In the genomic region with DNA sequence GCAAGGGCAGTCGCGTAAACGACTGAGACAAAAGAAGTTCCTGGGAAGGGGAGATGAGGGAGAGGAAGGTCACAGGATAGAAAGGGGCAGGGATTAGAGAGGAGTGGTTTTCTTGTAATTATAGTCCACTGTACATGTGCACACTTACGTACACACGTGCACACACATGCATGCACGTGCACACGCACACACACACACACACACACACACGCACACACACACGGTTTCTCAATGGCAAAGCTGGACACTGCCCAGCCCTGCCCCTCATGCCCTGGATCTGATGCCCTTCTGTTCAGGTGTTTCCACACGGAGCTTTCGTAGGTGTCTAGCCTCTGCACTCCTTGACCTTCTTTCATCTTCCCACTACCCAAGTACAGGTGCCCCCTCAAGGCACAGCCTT, we compare ENCODE assay signal across 17 cellular contexts. TPM values are rescaled to one million over a fixed set of nuclear protein-coding genes. Genes with fewer than 3 reads are reported as not detected.
DNase-seq lines count a peak whose midpoint lies in the region; TF ChIP-seq lines count a peak whose summit lies in the region.
"Had no signal": no experiment of that assay in that cellular context is flagged by ENCODE, and none has a peak within 500 bp of the region (broad histone marks: within the 10 kb centered on the region; RNA-seq: fewer than 3 reads in every experiment).

No MANE protein-coding gene starts in this region.

- H3K79me2 ChIP-seq in Karpas-422 (ENCODE audit: low read length): no peaks in the 10 kb centered on the region

- H3K4me3 Mint-ChIP-seq in dendritic cell treated with granulocyte-macrophage colony-stimulating factor and Interleukin-4, amounts not matched to agents 40 ng/mL and 50 ng/mL, for 4 days: no peak overlapping the region
- H3K4me3 Mint-ChIP-seq: CD4-positive, alpha-beta memory T cell; GM23338 had no signal

- H3K27ac ChIP-seq in HEK293 (ENCODE audit: extremely low read depth, low read depth, low read length) (no peak overlapping the region), Karpas-422 (ENCODE audit: low read length) (no peak overlapping the region)
- H3K27ac ChIP-seq: C4-2B had no signal

- POLR2A ChIA-PET in HEK293 (lab: Yijun Ruan, JAX): no interaction called here

- H3K36me3 Mint-ChIP-seq in dendritic cell treated with granulocyte-macrophage colony-stimulating factor and Interleukin-4, amounts not matched to agents 40 ng/mL and 50 ng/mL, for 4 days (ENCODE audit: low read depth): peaks cover 36% of the 10 kb centered on the region

- no peak overlapping the region for H3K4me2 ChIP-seq in Karpas-422 (ENCODE audit: low read depth, low read length, poor library complexity, severe bottlenecking)
- H3K4me2 ChIP-seq: GM23338 had no signal

- peaks cover 4% of the 10 kb centered on the region for H3K27me3 Mint-ChIP-seq in dendritic cell treated with granulocyte-macrophage colony-stimulating factor and Interleukin-4, amounts not matched to agents 40 ng/mL and 50 ng/mL, for 4 days

- no peak for TF ChIP-seq CTCF in HEK293 (tag by site-specific recombination; IDR thresholded peaks at IDR 0.05)

- H3K36me3 ChIP-seq in HEK293 (ENCODE audit: control insufficient read depth in 2 of 2, insufficient read depth in 1 of 2, low read length in 2 of 2): no peaks in the 10 kb centered on the region
- no peaks in the 10 kb centered on the region for H3K36me3 ChIP-seq in Karpas-422 (ENCODE audit: insufficient read depth, low read length)

- DNase-seq in islet precursor cell (peak; percentile 17), HCEC 1CT (no peak), DMS53 treated with DMSO at 0.1 percent for 48 hours (lab: John Stamatoyannopoulos, UW; ENCODE audit: unreplicated experiment) (no peak), Karpas-422 (no peak), Ammon's horn (ENCODE audit: low spot score) (no peak)
- DNase-seq: ACHN; CD4-positive, alpha-beta memory T cell; DMS153; DMS79 treated with DMSO at 0.1 percent for 48 hours; H7; IMR-90; KBM-7 had no signal

- H3K4me3 ChIP-seq in HEK293 (ENCODE audit: low read depth, low read length) (no peak overlapping the region), Karpas-422 (ENCODE audit: low read length) (no peak overlapping the region)
- H3K4me3 ChIP-seq: GM23338 had no signal

- H3K27ac Mint-ChIP-seq in dendritic cell treated with granulocyte-macrophage colony-stimulating factor and Interleukin-4, amounts not matched to agents 40 ng/mL and 50 ng/mL, for 4 days: peak overlapping the region; percentile 47
- H3K27ac Mint-ChIP-seq: CD4-positive, alpha-beta memory T cell; GM23338 had no signal

- intact Hi-C loops in dendritic cell treated with granulocyte-macrophage colony-stimulating factor and Interleukin-4, amounts not matched to agents 40 ng/mL and 50 ng/mL, for 4 days (cut with micrococcal nuclease): no loop called here

- no peak overlapping the region for H3K9ac ChIP-seq in Karpas-422 (ENCODE audit: low read length)

- H3K4me1 Mint-ChIP-seq in dendritic cell treated with granulocyte-macrophage colony-stimulating factor and Interleukin-4, amounts not matched to agents 40 ng/mL and 50 ng/mL, for 4 days (ENCODE audit: low read depth): peaks cover 83% of the 10 kb centered on the region

- no peaks in the 10 kb centered on the region for H3K9me3 ChIP-seq in HEK293 (ENCODE audit: control insufficient read depth, insufficient read depth, low read depth, low read length)
- no peaks in the 10 kb centered on the region for H3K9me3 ChIP-seq in Karpas-422 (ENCODE audit: low read length)

- no peaks in the 10 kb centered on the region for H4K20me1 ChIP-seq in Karpas-422 (ENCODE audit: insufficient read depth, low read depth, low read length)

- no peak overlapping the region for H2AFZ ChIP-seq in Karpas-422 (ENCODE audit: low read length)
- H2AFZ ChIP-seq: GM23338 had no signal

- no peaks in the 10 kb centered on the region for H3K9me3 Mint-ChIP-seq in dendritic cell treated with granulocyte-macrophage colony-stimulating factor and Interleukin-4, amounts not matched to agents 40 ng/mL and 50 ng/mL, for 4 days
- H3K9me3 Mint-ChIP-seq: CD4-positive, alpha-beta memory T cell; GM23338 had no signal

- H3K9me2 ChIP-seq in Karpas-422 (replicated peaks; ENCODE audit: insufficient read depth, low read length): no peaks in the 10 kb centered on the region

- H3K4me1 ChIP-seq in HEK293 (ENCODE audit: control insufficient read depth, insufficient read depth, low read length) (no peaks in the 10 kb centered on the region), Karpas-422 (ENCODE audit: low read length) (no peaks in the 10 kb centered on the region)

- H3K27me3 ChIP-seq in Karpas-422 (ENCODE audit: low read length): no peaks in the 10 kb centered on the region

- CTCF ChIA-PET in HEK293 (lab: Yijun Ruan, JAX): no interaction called here

TF ChIP-seq in HEK293, 187 proteins besides CTCF, POLR2A, EP300 and RAD21:
- no peak for TF ChIP-seq ZFP3 (tag by site-specific recombination; IDR thresholded peaks at IDR 0.05; ENCODE audit: low read depth)
- TF ChIP-seq ZSCAN16 (tag by site-specific recombination; IDR thresholded peaks at IDR 0.05): no peak
- TF ChIP-seq, protein P1, sequence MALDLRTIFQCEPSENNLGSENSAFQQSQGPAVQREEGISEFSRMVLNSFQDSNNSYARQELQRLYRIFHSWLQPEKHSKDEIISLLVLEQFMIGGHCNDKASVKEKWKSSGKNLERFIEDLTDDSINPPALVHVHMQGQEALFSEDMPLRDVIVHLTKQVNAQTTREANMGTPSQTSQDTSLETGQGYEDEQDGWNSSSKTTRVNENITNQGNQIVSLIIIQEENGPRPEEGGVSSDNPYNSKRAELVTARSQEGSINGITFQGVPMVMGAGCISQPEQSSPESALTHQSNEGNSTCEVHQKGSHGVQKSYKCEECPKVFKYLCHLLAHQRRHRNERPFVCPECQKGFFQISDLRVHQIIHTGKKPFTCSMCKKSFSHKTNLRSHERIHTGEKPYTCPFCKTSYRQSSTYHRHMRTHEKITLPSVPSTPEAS (tag by site-specific recombination; IDR thresholded peaks at IDR 0.05): 0 out of 2 replicates have a peak, but pooled peaks have one; percentile 31
- TF ChIP-seq, protein P2, sequence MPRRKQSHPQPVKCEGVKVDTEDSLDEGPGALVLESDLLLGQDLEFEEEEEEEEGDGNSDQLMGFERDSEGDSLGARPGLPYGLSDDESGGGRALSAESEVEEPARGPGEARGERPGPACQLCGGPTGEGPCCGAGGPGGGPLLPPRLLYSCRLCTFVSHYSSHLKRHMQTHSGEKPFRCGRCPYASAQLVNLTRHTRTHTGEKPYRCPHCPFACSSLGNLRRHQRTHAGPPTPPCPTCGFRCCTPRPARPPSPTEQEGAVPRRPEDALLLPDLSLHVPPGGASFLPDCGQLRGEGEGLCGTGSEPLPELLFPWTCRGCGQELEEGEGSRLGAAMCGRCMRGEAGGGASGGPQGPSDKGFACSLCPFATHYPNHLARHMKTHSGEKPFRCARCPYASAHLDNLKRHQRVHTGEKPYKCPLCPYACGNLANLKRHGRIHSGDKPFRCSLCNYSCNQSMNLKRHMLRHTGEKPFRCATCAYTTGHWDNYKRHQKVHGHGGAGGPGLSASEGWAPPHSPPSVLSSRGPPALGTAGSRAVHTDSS (tag by site-specific recombination; IDR thresholded peaks at IDR 0.05): no peak
- no peak for TF ChIP-seq ZEB2 (tag by site-specific recombination; IDR thresholded peaks at IDR 0.05)
- TF ChIP-seq SALL2 (tag by site-specific recombination; IDR thresholded peaks at IDR 0.05; ENCODE audit: borderline replicate concordance): no peak
- TF ChIP-seq, protein P3, sequence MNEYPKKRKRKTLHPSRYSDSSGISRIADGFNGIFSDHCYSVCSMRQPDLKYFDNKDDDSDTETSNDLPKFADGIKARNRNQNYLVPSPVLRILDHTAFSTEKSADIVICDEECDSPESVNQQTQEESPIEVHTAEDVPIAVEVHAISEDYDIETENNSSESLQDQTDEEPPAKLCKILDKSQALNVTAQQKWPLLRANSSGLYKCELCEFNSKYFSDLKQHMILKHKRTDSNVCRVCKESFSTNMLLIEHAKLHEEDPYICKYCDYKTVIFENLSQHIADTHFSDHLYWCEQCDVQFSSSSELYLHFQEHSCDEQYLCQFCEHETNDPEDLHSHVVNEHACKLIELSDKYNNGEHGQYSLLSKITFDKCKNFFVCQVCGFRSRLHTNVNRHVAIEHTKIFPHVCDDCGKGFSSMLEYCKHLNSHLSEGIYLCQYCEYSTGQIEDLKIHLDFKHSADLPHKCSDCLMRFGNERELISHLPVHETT (tag by site-specific recombination; IDR thresholded peaks at IDR 0.05): no peak
- TF ChIP-seq HOXA7 (CRISPR knock-in tag; IDR thresholded peaks at IDR 0.05; ENCODE audit: borderline replicate concordance): no peak

RNA-seq across cellular contexts. Expression of a gene that starts 3.9 kb away (rescaled TPM):
- not detected in 2 replicates for total RNA-seq in Karpas-422 (2014; rRNA removed; shearing (Covaris generic); ENCODE audit: low replicate concordance)
- total RNA-seq: CD4-positive, alpha-beta memory T cell; GM23338; H7; HT1080; IMR-90 had no signal

RNA-seq across cellular contexts. Expression of a gene that starts 38.0 kb away (rescaled TPM):
- total RNA-seq in Karpas-422 (2014; rRNA removed; shearing (Covaris generic); ENCODE audit: low replicate concordance): not detected in 2 replicates
